ENCODE assay signal across 1 cellular context in the genomic region with DNA sequence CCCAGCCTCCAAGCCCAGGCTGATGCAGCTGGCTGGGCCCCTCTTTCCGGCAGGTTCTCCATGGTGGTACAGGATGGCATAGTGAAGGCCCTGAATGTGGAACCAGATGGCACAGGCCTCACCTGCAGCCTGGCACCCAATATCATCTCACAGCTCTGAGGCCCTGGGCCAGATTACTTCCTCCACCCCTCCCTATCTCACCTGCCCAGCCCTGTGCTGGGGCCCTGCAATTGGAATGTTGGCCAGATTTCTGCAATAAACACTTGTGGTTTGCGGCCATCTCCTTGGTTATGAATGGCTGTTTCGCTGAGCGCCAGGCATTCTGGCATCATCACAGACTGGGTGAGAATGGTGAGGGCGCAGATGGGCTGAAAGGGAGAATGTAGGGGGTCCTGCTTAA.
TF ChIP-seq lines count a peak whose summit lies in the region.

No MANE protein-coding gene starts in this region.

TF ChIP-seq in SK-N-SH, 30 proteins besides CTCF, POLR2A, EP300 and RAD21:
- no peak for TF ChIP-seq SMC3 (IDR thresholded peaks at IDR 0.05; ENCODE audit: low read depth, low read length)
- no peak for TF ChIP-seq MXI1 (IDR thresholded peaks at IDR 0.05; ENCODE audit: low read depth, low read length)
- TF ChIP-seq RXRA (IDR thresholded peaks at IDR 0.05; ENCODE audit: borderline replicate concordance, low read depth), result no peak
- no peak for TF ChIP-seq TAF1 (IDR thresholded peaks at IDR 0.05; ENCODE audit: borderline replicate concordance, low read depth, low read length)
- TF ChIP-seq NRF1 (IDR thresholded peaks at IDR 0.05; ENCODE audit: low read depth, low read length), result no peak
- TF ChIP-seq FOXJ3 (CRISPR knock-in tag; IDR thresholded peaks at IDR 0.05), result no peak
- TF ChIP-seq EZH2phosphoT487 (IDR thresholded peaks at IDR 0.05; ENCODE audit: borderline replicate concordance, low read depth), result no peak
- no peak for TF ChIP-seq GATA2 (CRISPR knock-in tag; IDR thresholded peaks at IDR 0.05)
- TF ChIP-seq POLR2AphosphoS5 (IDR thresholded peaks at IDR 0.05; ENCODE audit: low read depth, low read length), result no peak
- no peak for TF ChIP-seq PBX3 (IDR thresholded peaks at IDR 0.05)
- no peak for TF ChIP-seq MAX (IDR thresholded peaks at IDR 0.05; ENCODE audit: low read depth)
- no peak for TF ChIP-seq FOSL2 (IDR thresholded peaks at IDR 0.05; ENCODE audit: borderline replicate concordance, low read depth)
- TF ChIP-seq GABPA (IDR thresholded peaks at IDR 0.05; ENCODE audit: low read depth), result no peak
- no peak for TF ChIP-seq USF1 (IDR thresholded peaks at IDR 0.05; ENCODE audit: borderline replicate concordance, low read depth)
- TF ChIP-seq YY1 (IDR thresholded peaks at IDR 0.05; ENCODE audit: low read depth), result no peak
- TF ChIP-seq ZBTB33 (IDR thresholded peaks at IDR 0.05; ENCODE audit: borderline replicate concordance, low read depth), result no peak
- no peak for TF ChIP-seq TEAD4 (IDR thresholded peaks at IDR 0.05; ENCODE audit: borderline replicate concordance, insufficient read depth)
- TF ChIP-seq MEF2A (IDR thresholded peaks at IDR 0.05; ENCODE audit: borderline replicate concordance, low read depth), result no peak
- TF ChIP-seq CHD2 (IDR thresholded peaks at IDR 0.05; ENCODE audit: low read length, partially characterized antibody), result no peak
TF ChIP-seq in SK-N-SH: peak in this region for 0.
